2 cellular contexts compared by ENCODE assay signal in genomic region chr1:26321315-26322041, GRCh38.
TF ChIP-seq lines count a peak whose summit lies in the region.

No MANE protein-coding gene starts in this region.

TF ChIP-seq in HCT116, 20 proteins besides CTCF, POLR2A, EP300 and RAD21:
- TF ChIP-seq SP1 (IDR thresholded peaks at IDR 0.05; ENCODE audit: low read depth): no peak
- TF ChIP-seq YY1 (IDR thresholded peaks at IDR 0.05; ENCODE audit: extremely low read depth, insufficient replicate concordance, low read depth, low read length): peak; percentile 16
- no peak for TF ChIP-seq EZH2 (IDR thresholded peaks at IDR 0.05)
- no peak for TF ChIP-seq ELF1 (IDR thresholded peaks at IDR 0.05; ENCODE audit: borderline replicate concordance, low read depth)
- no peak for TF ChIP-seq FOSL1 (IDR thresholded peaks at IDR 0.05; ENCODE audit: low read depth)
- no peak for TF ChIP-seq TCF7L2 (IDR thresholded peaks at IDR 0.05; ENCODE audit: borderline replicate concordance, extremely low read depth, insufficient read depth, insufficient read length)
- peak; percentile 32 for TF ChIP-seq ZBTB33 (IDR thresholded peaks at IDR 0.05; ENCODE audit: extremely low read depth, insufficient replicate concordance, low read length)

TF ChIP-seq in K562, 482 proteins besides CTCF, POLR2A, EP300 and RAD21 (continues in another document):
- TF ChIP-seq ZNF764 (CRISPR knock-in tag; IDR thresholded peaks at IDR 0.05; ENCODE audit: low read depth) (no peak), E2F6 (IDR thresholded peaks at IDR 0.05; ENCODE audit: borderline replicate concordance in 1 of 2, extremely low read depth in 1 of 2, insufficient read depth in 1 of 2, insufficient read length in 1 of 2, low read depth in 1 of 2, low read length in 1 of 2, poor library complexity in 1 of 2, severe bottlenecking in 1 of 2) (no peak), ZNF12 (CRISPR knock-in tag; IDR thresholded peaks at IDR 0.05) (no peak), TSHZ1 (CRISPR knock-in tag; IDR thresholded peaks at IDR 0.05) (no peak), NEUROD1 (IDR thresholded peaks at IDR 0.05; ENCODE audit: borderline replicate concordance, low read depth, low read length, partially characterized antibody) (peak; percentile 54), ZNF408 (CRISPR knock-in tag; IDR thresholded peaks at IDR 0.05; ENCODE audit: low read depth) (no peak), SREBF1 (IDR thresholded peaks at IDR 0.05; ENCODE audit: borderline replicate concordance, low read depth, low read length) (no peak), ASH1L (IDR thresholded peaks at IDR 0.05; ENCODE audit: borderline replicate concordance, low read depth, partially characterized antibody) (no peak), ZNF175 (CRISPR knock-in tag; IDR thresholded peaks at IDR 0.05; ENCODE audit: low read depth) (no peak), BHLHE40 (IDR thresholded peaks at IDR 0.05; ENCODE audit: low read length) (peak; percentile 29; the same call in 1 of the 2 replicates), CHCHD3 (CRISPR knock-in tag; IDR thresholded peaks at IDR 0.05) (no peak), NR2C1 (IDR thresholded peaks at IDR 0.05) (no peak), NR2C1 (tag; IDR thresholded peaks at IDR 0.05) (no peak), SMARCB1 (IDR thresholded peaks at IDR 0.05; ENCODE audit: insufficient read length, low read depth) (no peak), FOXJ3 (CRISPR knock-in tag; IDR thresholded peaks at IDR 0.05) (no peak), ZNF57 (CRISPR knock-in tag; IDR thresholded peaks at IDR 0.05) (0 out of 2 replicates have a peak, but pooled peaks have one; percentile 42), MAX (CRISPR knock-in tag; IDR thresholded peaks at IDR 0.05) (peak; percentile 41; the same call in 1 of the 2 replicates), MLLT1 (IDR thresholded peaks at IDR 0.05) (no peak), SMAD3 (CRISPR knock-in tag; conservative IDR thresholded peaks at IDR 0.05) (no peak), ZNF124 (CRISPR knock-in tag; IDR thresholded peaks at IDR 0.05) (no peak), HDGF (IDR thresholded peaks at IDR 0.05) (peak; percentile 96), ZNF785 (CRISPR knock-in tag; IDR thresholded peaks at IDR 0.05) (no peak), RBM14 (IDR thresholded peaks at IDR 0.05; ENCODE audit: borderline replicate concordance, insufficient read depth, low read depth, low read length) (no peak), FOXJ2 (tag; IDR thresholded peaks at IDR 0.05) (no peak), MTA2 (IDR thresholded peaks at IDR 0.05; ENCODE audit: low read depth) (no peak), CTBP1 (IDR thresholded peaks at IDR 0.05; ENCODE audit: borderline replicate concordance) (peak; percentile 84; the same call in 1 of the 2 replicates), CBX5 (IDR thresholded peaks at IDR 0.05; ENCODE audit: borderline replicate concordance, low read depth) (no peak), ZC3H4 (CRISPR knock-in tag; IDR thresholded peaks at IDR 0.05; ENCODE audit: borderline replicate concordance) (no peak), SRSF1 (IDR thresholded peaks at IDR 0.05; ENCODE audit: low read depth, low read length) (no peak), ATF3 (IDR thresholded peaks at IDR 0.05) (no peak), ATF3 (CRISPR knock-in tag; conservative IDR thresholded peaks at IDR 0.05) (no peak), ARNT (IDR thresholded peaks at IDR 0.05) (peak in 1 of 2 experiments; percentile 20; a peak in 1 of 4 replicates), YBX1 (IDR thresholded peaks at IDR 0.05) (no peak), RBBP5 (IDR thresholded peaks at IDR 0.05; ENCODE audit: borderline replicate concordance, insufficient read depth, low read length, poor library complexity, severe bottlenecking) (no peak), KDM4B (IDR thresholded peaks at IDR 0.05; ENCODE audit: borderline replicate concordance in 2 of 2, low read depth in 1 of 2) (no peak), POLR2AphosphoS5 (IDR thresholded peaks at IDR 0.05; ENCODE audit: control insufficient read depth, insufficient read depth, low read depth, low read length) (no peak), KLF10 (CRISPR knock-in tag; IDR thresholded peaks at IDR 0.05) (no peak), ZFPM2 (CRISPR knock-in tag; IDR thresholded peaks at IDR 0.05) (no peak), HNRNPUL1 (IDR thresholded peaks at IDR 0.05; ENCODE audit: low read length) (no peak), SP1 (CRISPR knock-in tag; IDR thresholded peaks at IDR 0.05) (peak; percentile 82), ZNF253 (CRISPR knock-in tag; conservative IDR thresholded peaks at IDR 0.05) (no peak), ZSCAN29 (IDR thresholded peaks at IDR 0.05) (no peak), HCFC1 (IDR thresholded peaks at IDR 0.05; ENCODE audit: low read depth, low read length) (no peak), RBM22 (IDR thresholded peaks at IDR 0.05; ENCODE audit: low read depth, low read length, poor library complexity, severe bottlenecking) (no peak), ZNF830 (CRISPR knock-in tag; IDR thresholded peaks at IDR 0.05) (peak; percentile 30; the same call in 1 of the 2 replicates), TCF7 (IDR thresholded peaks at IDR 0.05; ENCODE audit: borderline replicate concordance) (no peak), ZBTB40 (IDR thresholded peaks at IDR 0.05) (no peak), ZBTB40 (CRISPR knock-in tag; IDR thresholded peaks at IDR 0.05) (no peak)
- TF ChIP-seq, protein P1, sequence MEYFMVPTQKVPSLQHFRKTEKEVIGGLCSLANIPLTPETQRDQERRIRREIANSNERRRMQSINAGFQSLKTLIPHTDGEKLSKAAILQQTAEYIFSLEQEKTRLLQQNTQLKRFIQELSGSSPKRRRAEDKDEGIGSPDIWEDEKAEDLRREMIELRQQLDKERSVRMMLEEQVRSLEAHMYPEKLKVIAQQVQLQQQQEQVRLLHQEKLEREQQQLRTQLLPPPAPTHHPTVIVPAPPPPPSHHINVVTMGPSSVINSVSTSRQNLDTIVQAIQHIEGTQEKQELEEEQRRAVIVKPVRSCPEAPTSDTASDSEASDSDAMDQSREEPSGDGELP (CRISPR knock-in tag; IDR thresholded peaks at IDR 0.05; ENCODE audit: borderline replicate concordance): peak; percentile 64; the same call in 1 of the 2 replicates
